2 cellular contexts compared by ENCODE assay signal in genomic region chr10:26939290-26939956, GRCh38.
TF ChIP-seq lines count a peak whose summit lies in the region.

No MANE protein-coding gene starts in this region.

TF ChIP-seq in GM23338, 12 proteins besides CTCF, POLR2A, EP300 and RAD21 (continued from another document):
- TF ChIP-seq CREB1 (CRISPR knock-in tag; IDR thresholded peaks at IDR 0.05; ENCODE audit: low read depth): no peak
TF ChIP-seq in GM23338: peak in this region for 0.

TF ChIP-seq in IMR-90, 13 proteins besides CTCF, POLR2A, EP300 and RAD21 (continued from another document):
- TF ChIP-seq CEBPB (IDR thresholded peaks at IDR 0.05; ENCODE audit: low read depth, low read length) (no peak), RCOR1 (IDR thresholded peaks at IDR 0.05; ENCODE audit: insufficient replicate concordance, low read length) (no peak), SMC3 (IDR thresholded peaks at IDR 0.05; ENCODE audit: low read depth, low read length) (no peak), RFX5 (IDR thresholded peaks at IDR 0.05; ENCODE audit: low read depth, low read length) (no peak), MAZ (IDR thresholded peaks at IDR 0.05; ENCODE audit: borderline replicate concordance, low read depth, low read length) (no peak), USF2 (IDR thresholded peaks at IDR 0.05; ENCODE audit: low read depth, low read length) (no peak), ELK1 (IDR thresholded peaks at IDR 0.05; ENCODE audit: borderline replicate concordance, low read depth, low read length) (no peak), NFE2L2 (IDR thresholded peaks at IDR 0.05; ENCODE audit: low read depth, low read length) (no peak), MXI1 (IDR thresholded peaks at IDR 0.05; ENCODE audit: borderline replicate concordance, low read depth, low read length) (no peak), BHLHE40 (IDR thresholded peaks at IDR 0.05; ENCODE audit: low read depth, low read length) (no peak), MAFK (IDR thresholded peaks at IDR 0.05; ENCODE audit: low read depth, low read length) (no peak)
